Comparison of ENCODE assay signal across 26 cellular contexts in genomic region chr4:25509656-25510055, GRCh38.
"Had no signal": no experiment of that assay in that cellular context is flagged by ENCODE, and none has a peak within 500 bp of the region (broad histone marks: within the 10 kb centered on the region; RNA-seq: fewer than 3 reads in every experiment).

No MANE protein-coding gene starts in this region.

- H3K27ac Mint-ChIP-seq: activated CD4-positive, alpha-beta memory T cell treated with anti-CD3 and anti-CD28 coated beads, Interleukin-2, amount 10 ng/mL, durations not matched to agents 7 days and 5 days; activated CD4-positive, alpha-beta T cell treated with anti-CD3 and anti-CD28 coated beads, Interleukin-2, amount 10 ng/mL, durations not matched to agents 24 days and 14 days; activated naive CD4-positive, alpha-beta T cell treated with anti-CD3 and anti-CD28 coated beads, Interleukin-2, amount 10 ng/mL, durations not matched to agents 7 days and 5 days; activated naive CD8-positive, alpha-beta T cell treated with anti-CD3 and anti-CD28 coated beads, Interleukin-2, amount 50 U/mL, for 24 hours; activated T-cell treated with anti-CD3 and anti-CD28 coated beads, Interleukin-2, amount 50 U/mL, for 72 hours; brain; immature natural killer cell; nephron progenitor cell; stimulated activated effector memory CD8-positive, alpha-beta T cell treated with anti-CD3 and anti-CD28 coated beads, Interleukin-12 subunit alpha, Interleukin-12 subunit beta, amount 100 ng/mL, for 72 hours; stimulated activated naive CD8-positive, alpha-beta T cell treated with anti-CD3 and anti-CD28 coated beads, Interleukin-15, amount 100 ng/mL, for 72 hours had no signal

- H3K27me3 Mint-ChIP-seq: activated CD4-positive, alpha-beta T cell treated with anti-CD3 and anti-CD28 coated beads, Interleukin-2, amount 10 ng/mL, durations not matched to agents 24 days and 14 days; activated naive CD8-positive, alpha-beta T cell treated with anti-CD3 and anti-CD28 coated beads, Interleukin-2, amount 50 U/mL, for 24 hours had no signal

- H3K4me3 Mint-ChIP-seq: activated CD4-positive, alpha-beta memory T cell treated with anti-CD3 and anti-CD28 coated beads, Interleukin-2, amount 10 ng/mL, durations not matched to agents 7 days and 5 days; activated CD4-positive, alpha-beta T cell treated with anti-CD3 and anti-CD28 coated beads, Interleukin-2, amount 10 ng/mL, durations not matched to agents 24 days and 14 days; activated naive CD4-positive, alpha-beta T cell treated with anti-CD3 and anti-CD28 coated beads, Interleukin-2, amount 10 ng/mL, durations not matched to agents 7 days and 5 days; activated naive CD8-positive, alpha-beta T cell treated with anti-CD3 and anti-CD28 coated beads, Interleukin-2, amount 50 U/mL, for 24 hours; activated T-cell treated with anti-CD3 and anti-CD28 coated beads, Interleukin-2, amount 50 U/mL, for 72 hours; brain; immature natural killer cell; nephron progenitor cell; stimulated activated effector memory CD8-positive, alpha-beta T cell treated with anti-CD3 and anti-CD28 coated beads, Interleukin-12 subunit alpha, Interleukin-12 subunit beta, amount 100 ng/mL, for 72 hours; stimulated activated naive CD8-positive, alpha-beta T cell treated with anti-CD3 and anti-CD28 coated beads, Interleukin-15, amount 100 ng/mL, for 72 hours had no signal

- H3K9me3 Mint-ChIP-seq: activated CD4-positive, alpha-beta memory T cell treated with anti-CD3 and anti-CD28 coated beads, Interleukin-2, amount 10 ng/mL, durations not matched to agents 7 days and 5 days; activated CD4-positive, alpha-beta T cell treated with anti-CD3 and anti-CD28 coated beads, Interleukin-2, amount 10 ng/mL, durations not matched to agents 24 days and 14 days; activated naive CD4-positive, alpha-beta T cell treated with anti-CD3 and anti-CD28 coated beads, Interleukin-2, amount 10 ng/mL, durations not matched to agents 7 days and 5 days; activated naive CD8-positive, alpha-beta T cell treated with anti-CD3 and anti-CD28 coated beads, Interleukin-2, amount 50 U/mL, for 24 hours; activated T-cell treated with anti-CD3 and anti-CD28 coated beads, Interleukin-2, amount 50 U/mL, for 72 hours; immature natural killer cell; stimulated activated effector memory CD8-positive, alpha-beta T cell treated with anti-CD3 and anti-CD28 coated beads, Interleukin-12 subunit alpha, Interleukin-12 subunit beta, amount 100 ng/mL, for 72 hours; stimulated activated naive CD8-positive, alpha-beta T cell treated with anti-CD3 and anti-CD28 coated beads, Interleukin-15, amount 100 ng/mL, for 72 hours had no signal

- H3K9me3 ChIP-seq: lower lobe of right lung, mucosa of descending colon, right lobe of liver, tibial artery had no signal

- FAIRE-seq: small intestine, urothelium cell line had no signal

- H3K27ac ChIP-seq: lower lobe of right lung, parathyroid adenoma, right lobe of liver, tibial artery had no signal

- H3K36me3 ChIP-seq: lower lobe of right lung, right lobe of liver, tibial artery had no signal

- H2AFZ ChIP-seq: parathyroid adenoma had no signal

- DNase-seq: activated CD4-positive, alpha-beta memory T cell treated with anti-CD3 and anti-CD28 coated beads, Interleukin-2, amount 10 ng/mL, durations not matched to agents 7 days and 5 days; activated CD4-positive, alpha-beta T cell treated with anti-CD3 and anti-CD28 coated beads, Interleukin-2, amount 10 ng/mL, durations not matched to agents 24 days and 14 days; activated effector memory CD4-positive, alpha-beta T cell treated with Interleukin-2 at 50 U/mL for 16 hours; activated naive CD4-positive, alpha-beta T cell treated with anti-CD3 and anti-CD28 coated beads, Interleukin-2, amount 10 ng/mL, durations not matched to agents 7 days and 5 days; activated naive CD8-positive, alpha-beta T cell treated with anti-CD3 and anti-CD28 coated beads, Interleukin-2, amount 50 U/mL, for 24 hours; activated T-cell treated with anti-CD3 and anti-CD28 coated beads, Interleukin-2, amount 50 U/mL, for 72 hours; dermis blood vessel endothelial cell; effector CD8-positive, alpha-beta T cell; immature natural killer cell; lower lobe of right lung; mesendoderm; mucosa of descending colon; nephron progenitor cell; nucleus accumbens; right lobe of liver; small intestine; stimulated activated CD4-positive, alpha-beta T cell treated with anti-CD3 and anti-CD28 coated beads, Interleukin-2, amount 100 ng/mL, for 24 hours; stimulated activated naive CD8-positive, alpha-beta T cell treated with anti-CD3 and anti-CD28 coated beads, Interleukin-15, amount 100 ng/mL, for 72 hours; tibial artery had no signal

- H3K9ac ChIP-seq: parathyroid adenoma had no signal

- H3K79me2 ChIP-seq: parathyroid adenoma had no signal

- ATAC-seq: activated CD4-positive, CD25-positive, alpha-beta regulatory T cell treated with anti-CD3 and anti-CD28 coated beads, Interleukin-2, amount 50 U/mL, for 24 hours; activated naive CD8-positive, alpha-beta T cell treated with anti-CD3 and anti-CD28 coated beads, Interleukin-2, amount 50 U/mL, for 24 hours; activated T-cell treated with anti-CD3 and anti-CD28 coated beads, Interleukin-2, amount 50 U/mL, for 72 hours; esophagus mucosa; left lobe of liver; lower lobe of right lung; mucosa of descending colon; right lobe of liver; stimulated activated effector memory CD8-positive, alpha-beta T cell treated with anti-CD3 and anti-CD28 coated beads, Interleukin-12 subunit alpha, Interleukin-12 subunit beta, amount 100 ng/mL, for 72 hours; stimulated activated naive CD8-positive, alpha-beta T cell treated with anti-CD3 and anti-CD28 coated beads, Interleukin-15, amount 100 ng/mL, for 72 hours had no signal

- H3K4me1 Mint-ChIP-seq: activated CD4-positive, alpha-beta memory T cell treated with anti-CD3 and anti-CD28 coated beads, Interleukin-2, amount 10 ng/mL, durations not matched to agents 7 days and 5 days; activated CD4-positive, alpha-beta T cell treated with anti-CD3 and anti-CD28 coated beads, Interleukin-2, amount 10 ng/mL, durations not matched to agents 24 days and 14 days; activated naive CD4-positive, alpha-beta T cell treated with anti-CD3 and anti-CD28 coated beads, Interleukin-2, amount 10 ng/mL, durations not matched to agents 7 days and 5 days; activated naive CD8-positive, alpha-beta T cell treated with anti-CD3 and anti-CD28 coated beads, Interleukin-2, amount 50 U/mL, for 24 hours; immature natural killer cell; nephron progenitor cell; stimulated activated effector memory CD8-positive, alpha-beta T cell treated with anti-CD3 and anti-CD28 coated beads, Interleukin-12 subunit alpha, Interleukin-12 subunit beta, amount 100 ng/mL, for 72 hours; stimulated activated naive CD8-positive, alpha-beta T cell treated with anti-CD3 and anti-CD28 coated beads, Interleukin-15, amount 100 ng/mL, for 72 hours had no signal

- H3K4me3 ChIP-seq: lower lobe of right lung, mucosa of descending colon, right lobe of liver, tibial artery had no signal

- H3K36me3 Mint-ChIP-seq: activated naive CD4-positive, alpha-beta T cell treated with anti-CD3 and anti-CD28 coated beads, Interleukin-2, amount 10 ng/mL, durations not matched to agents 7 days and 5 days; brain; immature natural killer cell; stimulated activated effector memory CD8-positive, alpha-beta T cell treated with anti-CD3 and anti-CD28 coated beads, Interleukin-12 subunit alpha, Interleukin-12 subunit beta, amount 100 ng/mL, for 72 hours had no signal

- H3K27me3 ChIP-seq: right lobe of liver, tibial artery had no signal

- H3K4me1 ChIP-seq: lower lobe of right lung, parathyroid adenoma, right lobe of liver, tibial artery had no signal
